In the genomic region with DNA sequence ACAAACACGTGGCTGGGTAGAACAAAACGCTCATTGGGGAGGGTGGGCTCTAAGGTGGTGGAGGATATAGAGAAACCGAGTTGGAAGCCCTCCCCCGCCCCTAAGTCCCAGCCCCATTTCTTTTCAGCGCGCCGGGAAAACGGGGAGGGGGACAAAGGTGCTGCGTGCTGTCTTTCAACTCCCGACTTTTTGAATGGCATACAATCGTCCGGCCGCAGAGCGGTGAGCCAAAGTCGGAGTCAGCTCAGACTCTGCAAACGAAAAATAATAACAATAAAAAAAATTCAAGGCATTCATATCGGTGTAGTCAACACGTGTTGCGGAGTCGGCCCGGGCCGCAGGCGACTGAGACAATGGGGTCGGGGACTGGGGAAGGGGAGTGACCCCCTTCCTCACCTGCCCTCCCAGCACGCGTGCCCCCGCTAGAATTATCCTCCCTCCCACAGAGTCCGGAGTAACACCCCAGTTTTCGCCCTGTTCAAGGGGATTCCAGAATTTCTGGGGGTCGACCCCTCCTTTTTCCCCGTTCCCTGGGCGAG, we compare ENCODE assay signal across 10 cellular contexts. TPM values are rescaled to one million over a fixed set of nuclear protein-coding genes. Genes with fewer than 3 reads are reported as not detected.
DNase-seq lines count a peak whose midpoint lies in the region; ATAC-seq and TF ChIP-seq lines count a peak whose summit lies in the region.
"Had no signal": no experiment of that assay in that cellular context is flagged by ENCODE, and none has a peak within 500 bp of the region (broad histone marks: within the 10 kb centered on the region; RNA-seq: fewer than 3 reads in every experiment).

No MANE protein-coding gene starts in this region.

- no peaks in the 10 kb centered on the region for H3K36me3 Mint-ChIP-seq in activated T-cell treated with anti-CD3 and anti-CD28 coated beads, Interleukin-2, amount 50 U/mL, for 4 hours (ENCODE audit: insufficient read depth)
- peaks cover 0 to 3% of the 10 kb centered on the region in 2 donors for H3K36me3 Mint-ChIP-seq in stimulated activated naive B cell treated with anti-CD40 and anti-IgM and Interleukin-4, amounts not matched to agents 10 μg/mL and 1 μg/mL and 100 μg/mL, for 72 hours

- TF ChIP-seq CTCF in RWPE2 (IDR thresholded peaks at IDR 0.05; ENCODE audit: poor library complexity, severe bottlenecking) (no peak), fibroblast of the aortic adventitia (IDR thresholded peaks at IDR 0.05; ENCODE audit: insufficient read depth, low read length) (no peak)

- H3K27ac Mint-ChIP-seq in stimulated activated naive B cell treated with anti-CD40 and anti-IgM and Interleukin-4, amounts not matched to agents 10 μg/mL and 1 μg/mL and 100 μg/mL, for 72 hours, result peak overlapping the region; percentile 71

- intact Hi-C loops in Right ventricle myocardium superior (cut with DNase I), result no loop called here

- H3K36me3 ChIP-seq in RWPE2 (ENCODE audit: low read depth), result no peaks in the 10 kb centered on the region
- H3K36me3 ChIP-seq: heart right ventricle had no signal

- no peak for DNase-seq in activated T-cell treated with anti-CD3 and anti-CD28 coated beads, Interleukin-2, amount 50 U/mL, for 4 hours
- DNase-seq in activated T-cell treated with anti-CD3 and anti-CD28 coated beads, Interleukin-2, amount 50 U/mL, for 1 hour, result no peak
- no peak for DNase-seq in RWPE2 (ENCODE audit: low spot score)
- DNase-seq in fibroblast of the aortic adventitia (ENCODE audit: low read depth), result no peak
- no peak for DNase-seq in stimulated activated naive B cell treated with anti-CD40 and anti-IgM and Interleukin-4, amounts not matched to agents 10 μg/mL and 1 μg/mL and 100 μg/mL, for 72 hours
- DNase-seq in Right ventricle myocardium superior, result no peak
- DNase-seq: heart right ventricle, NCI-H1436 treated with DMSO at 0.1 percent for 48 hours had no signal

- H3K27ac ChIP-seq in RWPE2 (ENCODE audit: poor library complexity, severe bottlenecking), result no peak overlapping the region
- H3K27ac ChIP-seq: heart right ventricle had no signal

- peaks cover 73% of the 10 kb centered on the region for H3K27me3 Mint-ChIP-seq in activated T-cell treated with anti-CD3 and anti-CD28 coated beads, Interleukin-2, amount 50 U/mL, for 4 hours (ENCODE audit: low read depth)
- peaks cover 74 to 86% of the 10 kb centered on the region in 2 donors for H3K27me3 Mint-ChIP-seq in stimulated activated naive B cell treated with anti-CD40 and anti-IgM and Interleukin-4, amounts not matched to agents 10 μg/mL and 1 μg/mL and 100 μg/mL, for 72 hours

- peaks cover 98% of the 10 kb centered on the region for H3K27me3 ChIP-seq in RWPE2 (ENCODE audit: insufficient read depth, poor library complexity, severe bottlenecking)

- H3K4me3 Mint-ChIP-seq in activated T-cell treated with anti-CD3 and anti-CD28 coated beads, Interleukin-2, amount 50 U/mL, for 4 hours, result peak overlapping the region; percentile 31
- H3K4me3 Mint-ChIP-seq in stimulated activated naive B cell treated with anti-CD40 and anti-IgM and Interleukin-4, amounts not matched to agents 10 μg/mL and 1 μg/mL and 100 μg/mL, for 72 hours, result peak overlapping the region; percentile 44 to 53

- H3K9me3 Mint-ChIP-seq in activated T-cell treated with anti-CD3 and anti-CD28 coated beads, Interleukin-2, amount 50 U/mL, for 4 hours, result peaks cover 3% of the 10 kb centered on the region
- no peaks in the 10 kb centered on the region for H3K9me3 Mint-ChIP-seq in stimulated activated naive B cell treated with anti-CD40 and anti-IgM and Interleukin-4, amounts not matched to agents 10 μg/mL and 1 μg/mL and 100 μg/mL, for 72 hours

- peaks cover 28% of the 10 kb centered on the region for H3K4me1 Mint-ChIP-seq in activated T-cell treated with anti-CD3 and anti-CD28 coated beads, Interleukin-2, amount 50 U/mL, for 4 hours (ENCODE audit: low read depth)
- H3K4me1 Mint-ChIP-seq in stimulated activated naive B cell treated with anti-CD40 and anti-IgM and Interleukin-4, amounts not matched to agents 10 μg/mL and 1 μg/mL and 100 μg/mL, for 72 hours, result peaks cover 17 to 41% of the 10 kb centered on the region in 2 donors

- no peaks in the 10 kb centered on the region for H3K9me3 ChIP-seq in RWPE2 (ENCODE audit: severe bottlenecking)
- H3K9me3 ChIP-seq: heart right ventricle had no signal

- H3K4me3 ChIP-seq in RWPE2 (ENCODE audit: severe bottlenecking), result no peak overlapping the region
- peak overlapping the region; percentile 35 for H3K4me3 ChIP-seq in fibroblast of the aortic adventitia (ENCODE audit: low read depth, low read length)

- no peak for ATAC-seq in activated T-cell treated with anti-CD3 and anti-CD28 coated beads, Interleukin-2, amount 50 U/mL, for 4 hours
- peak; percentile 69 for ATAC-seq in RWPE2 (ENCODE audit: low read depth)
- ATAC-seq in stimulated activated naive B cell treated with anti-CD40 and anti-IgM and Interleukin-4, amounts not matched to agents 10 μg/mL and 1 μg/mL and 100 μg/mL, for 72 hours (replicated peaks), result no peak
- no peak for ATAC-seq in GM18502 (IDR thresholded peaks at IDR 0.05; ENCODE audit: poor library complexity, unreplicated experiment)
- ATAC-seq in Right ventricle myocardium superior (ENCODE audit: poor library complexity), result no peak
- no peak for ATAC-seq in HG03342 (IDR thresholded peaks at IDR 0.05; ENCODE audit: unreplicated experiment)

- no peaks in the 10 kb centered on the region for H3K4me1 ChIP-seq in RWPE2 (ENCODE audit: insufficient read depth, poor library complexity, severe bottlenecking)

RNA-seq across cellular contexts. Expression of a gene that starts 1.8 kb away (rescaled TPM):
- under 1 TPM; 0.32 to 0.76 (median 0.35) TPM for total RNA-seq in activated T-cell treated with anti-CD3 and anti-CD28 coated beads, Interleukin-2, amount 50 U/mL, for 4 hours
- total RNA-seq in fibroblast of the aortic adventitia (ENCODE audit: low replicate concordance) (0.49 and 5.0 TPM in 2 replicates), Right ventricle myocardium superior (not detected)
- total RNA-seq: heart right ventricle had no signal

RNA-seq across cellular contexts. Expression of a gene that starts 27.0 kb away (rescaled TPM):
- not detected for total RNA-seq in activated T-cell treated with anti-CD3 and anti-CD28 coated beads, Interleukin-2, amount 50 U/mL, for 4 hours
- total RNA-seq in fibroblast of the aortic adventitia (ENCODE audit: low replicate concordance) (not detected in 2 replicates), Right ventricle myocardium superior (not detected)
- total RNA-seq: heart right ventricle had no signal

RNA-seq across cellular contexts. Expression of a gene that starts 50.8 kb away (rescaled TPM):
- 100 to 1,000 TPM; 166 to 173 (median 170) TPM for total RNA-seq in activated T-cell treated with anti-CD3 and anti-CD28 coated beads, Interleukin-2, amount 50 U/mL, for 4 hours
- total RNA-seq in fibroblast of the aortic adventitia (ENCODE audit: low replicate concordance), result 72.6 and 89.5 TPM in 2 replicates
- total RNA-seq in Right ventricle myocardium superior, result 114 TPM
